8 cellular contexts compared by ENCODE assay signal in genomic region chr10:124461642-124462347, GRCh38. TPM values are rescaled to one million over a fixed set of nuclear protein-coding genes. Genes with fewer than 3 reads are reported as not detected.
DNase-seq lines count a peak whose midpoint lies in the region; ATAC-seq and TF ChIP-seq lines count a peak whose summit lies in the region.

A gene with protein sequence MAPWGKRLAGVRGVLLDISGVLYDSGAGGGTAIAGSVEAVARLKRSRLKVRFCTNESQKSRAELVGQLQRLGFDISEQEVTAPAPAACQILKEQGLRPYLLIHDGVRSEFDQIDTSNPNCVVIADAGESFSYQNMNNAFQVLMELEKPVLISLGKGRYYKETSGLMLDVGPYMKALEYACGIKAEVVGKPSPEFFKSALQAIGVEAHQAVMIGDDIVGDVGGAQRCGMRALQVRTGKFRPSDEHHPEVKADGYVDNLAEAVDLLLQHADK (plus strand): TSS chr10:124461823. CDS start chr10:124461863, 40 bp downstream.

- ATAC-seq in HG03378 (IDR thresholded peaks at IDR 0.05; ENCODE audit: unreplicated experiment), result peak; percentile 71
- peak; percentile 97 for ATAC-seq in effector memory CD8-positive, alpha-beta T cell (replicated peaks)

- no peak within 1 kb of the TSS for H4K5ac ChIP-seq in mesendoderm (ENCODE audit: low read length)

- peak within 1 kb of the TSS; percentile 73 for H3K4me3 ChIP-seq in mesendoderm (ENCODE audit: low read length)

- peaks cover 19% of the 10 kb centered on the region for H3K4me1 ChIP-seq in mesendoderm (ENCODE audit: control insufficient read depth, low read depth, low read length)

- DNase-seq in C1 segment of cervical spinal cord (lab: John Stamatoyannopoulos, UW) (peak; percentile 54 to 90 (median 76)), NCI-H82 (lab: John Stamatoyannopoulos, UW) (peak; percentile 66), mesendoderm (peak; percentile 83)
- DNase-seq in activated CD8-positive, alpha-beta memory T cell treated with anti-CD3 and anti-CD28 coated beads for 1 hour (ENCODE audit: extremely low read depth in 1 of 2, low read depth in 1 of 2), result peak; percentile 42 to 75
- peak; percentile 82 to 87 (median 85) for DNase-seq in effector memory CD8-positive, alpha-beta T cell
- DNase-seq in stimulated activated CD8-positive, alpha-beta memory T cell treated with anti-CD3 and anti-CD28 coated beads, Interleukin-12 subunit alpha, Interleukin-12 subunit beta, amount 100 ng/mL, for 24 hours (ENCODE audit: extremely low read depth), result peak; percentile 75

- no peak within 1 kb of the TSS for H2BK120ac ChIP-seq in mesendoderm (ENCODE audit: low read depth, low read length)

- peak within 1 kb of the TSS; percentile 87 for H3K9ac ChIP-seq in mesendoderm (ENCODE audit: low read length)

- H3K79me2 ChIP-seq in mesendoderm (ENCODE audit: control insufficient read depth, insufficient read depth, low read length), result no peaks in the 10 kb centered on the region

- H3K4me3 Mint-ChIP-seq in effector memory CD8-positive, alpha-beta T cell, result peak within 1 kb of the TSS; percentile 73 to 78

- peak within 1 kb of the TSS; percentile 68 for H3K27ac ChIP-seq in mesendoderm (ENCODE audit: low read depth, low read length)

- peak within 1 kb of the TSS; percentile 79 for H3K4me2 ChIP-seq in mesendoderm (ENCODE audit: low read length)

- no peak within 1 kb of the TSS for H2BK15ac ChIP-seq in mesendoderm (replicated peaks; ENCODE audit: low read depth)

- H3K4me1 Mint-ChIP-seq in effector memory CD8-positive, alpha-beta T cell (ENCODE audit: low read depth in 2 of 2), result peaks cover 20 to 24% of the 10 kb centered on the region in 2 donors

- peaks cover 15 to 19% of the 10 kb centered on the region in 2 donors for H3K27me3 Mint-ChIP-seq in effector memory CD8-positive, alpha-beta T cell

- H3K27me3 ChIP-seq in mesendoderm (ENCODE audit: insufficient read depth, low read length, poor library complexity), result no peaks in the 10 kb centered on the region

- TF ChIP-seq POLR2A in GM19193 (IDR thresholded peaks at IDR 0.05; ENCODE audit: extremely low read depth, insufficient read depth, insufficient read length), result peak; percentile 57

- peaks cover 0 to 3% of the 10 kb centered on the region in 2 donors for H3K9me3 Mint-ChIP-seq in effector memory CD8-positive, alpha-beta T cell

- no peak within 1 kb of the TSS for H3K4ac ChIP-seq in mesendoderm (ENCODE audit: low read depth, low read length)

- H2AK5ac ChIP-seq in mesendoderm (ENCODE audit: low read length), result no peak within 1 kb of the TSS

- H3K27ac Mint-ChIP-seq in effector memory CD8-positive, alpha-beta T cell, result peak within 1 kb of the TSS; percentile 88 to 90

- peaks cover 7% of the 10 kb centered on the region for H3K36me3 Mint-ChIP-seq in effector memory CD8-positive, alpha-beta T cell (ENCODE audit: insufficient read depth)

- no peak within 1 kb of the TSS for H2BK5ac ChIP-seq in mesendoderm (ENCODE audit: low read length)

- H3K18ac ChIP-seq in mesendoderm (ENCODE audit: low read length), result peak within 1 kb of the TSS; percentile 82

- WGBS in mesendoderm (ENCODE audit: extremely low coverage, insufficient coverage, low lambda C conversion rate), result no CpG with 5 or more reads among the region's 81 CpGs

- no peak within 1 kb of the TSS for H4K8ac ChIP-seq in mesendoderm (ENCODE audit: low read depth, low read length)

- H3K56ac ChIP-seq in mesendoderm (ENCODE audit: low read length), result peak within 1 kb of the TSS; percentile 98

- no peaks in the 10 kb centered on the region for H3K36me3 ChIP-seq in mesendoderm (ENCODE audit: control insufficient read depth, insufficient read depth, low read length)

- H3K79me1 ChIP-seq in mesendoderm (ENCODE audit: low read length), result no peaks in the 10 kb centered on the region

- H3K23ac ChIP-seq in mesendoderm (ENCODE audit: low read length), result no peak within 1 kb of the TSS

RNA-seq across cellular contexts. Expression of the gene that starts here (rescaled TPM):
- polyA plus RNA-seq in mesendoderm (2013, experiment 1 of 2), result 8.5 TPM
- 8.8 TPM for polyA plus RNA-seq in mesendoderm (2013, experiment 2 of 2)

Comparison
In these comparisons a context has a peak if more than half of its experiments do, and no peak if none do; other contexts are left out.
1. Peak in every context shown above with its lines: DNase-seq, ATAC-seq, H3K4me3 ChIP-seq and H3K27ac ChIP-seq.